Comparison of ENCODE assay signal across 8 cellular contexts in the genomic region with DNA sequence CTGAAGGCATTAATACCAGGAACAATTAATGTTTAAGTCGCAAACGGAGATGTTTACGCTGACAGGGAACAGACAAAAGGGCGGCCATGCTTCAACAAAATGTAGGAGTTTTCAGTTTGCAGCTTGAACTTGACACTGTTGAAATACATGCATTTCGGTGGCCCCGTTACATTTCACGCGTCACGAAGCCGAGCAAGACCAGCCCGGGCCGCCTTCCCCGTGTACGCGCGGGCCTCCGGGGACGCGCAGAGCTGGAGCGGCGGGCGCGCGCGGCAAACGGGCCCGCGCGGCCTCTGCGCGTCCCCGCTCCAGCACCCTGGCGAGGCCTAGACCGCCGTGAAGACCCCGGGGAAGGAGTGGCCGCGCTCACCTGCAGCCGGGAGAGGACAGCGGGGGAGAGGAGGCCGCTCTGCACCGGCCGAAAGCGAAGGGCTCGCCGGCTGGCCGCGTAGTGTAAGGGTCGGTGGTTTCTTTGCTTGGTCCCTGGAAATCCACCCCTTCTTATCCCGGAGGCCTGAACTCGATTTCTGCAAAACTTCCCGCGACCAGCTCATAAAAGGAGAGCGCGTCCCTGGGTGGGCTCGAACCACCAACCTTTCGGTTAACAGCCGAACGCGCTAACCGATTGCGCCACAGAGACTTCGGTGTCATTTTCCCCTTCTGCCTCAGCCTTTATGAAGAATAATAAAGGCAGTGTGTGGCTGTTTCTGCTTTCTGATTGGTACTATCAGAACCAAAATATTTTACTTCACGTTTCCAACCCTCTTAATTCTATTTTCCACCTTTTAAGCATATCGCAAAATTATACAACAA. TPM values are rescaled to one million over a fixed set of nuclear protein-coding genes. Genes with fewer than 3 reads are reported as not detected.
A peak's percentile ranks its signal among the peaks of the same experiment; 100 is the strongest.
DNase-seq lines count a peak whose midpoint lies in the region; ATAC-seq and TF ChIP-seq lines count a peak whose summit lies in the region.

No MANE protein-coding gene starts in this region.

- H3K27ac Mint-ChIP-seq in activated CD4-positive, alpha-beta T cell treated with anti-CD3 and anti-CD28 coated beads, Interleukin-2, amount 10 ng/mL, durations not matched to agents 24 days and 14 days = peak overlapping the region; percentile 92

- intact Hi-C loops in activated CD4-positive, alpha-beta T cell treated with anti-CD3 and anti-CD28 coated beads, Interleukin-2, amount 10 ng/mL, durations not matched to agents 24 days and 14 days (cut with micrococcal nuclease) = loop anchor here (1.0 to 2.0 kb wide), 9 partner anchors 18 to 760 kb away; partner anchors contain the start of genes BMI1 and DNAJC1

- peaks cover 2% of the 10 kb centered on the region for H3K36me3 Mint-ChIP-seq in activated CD4-positive, alpha-beta T cell treated with anti-CD3 and anti-CD28 coated beads, Interleukin-2, amount 10 ng/mL, durations not matched to agents 24 days and 14 days (ENCODE audit: low read depth)

- no peak for TF ChIP-seq CTCF in AG10803 (conservative IDR thresholded peaks at IDR 0.05; ENCODE audit: low read length)

- peaks cover 21% of the 10 kb centered on the region for H3K4me1 Mint-ChIP-seq in activated CD4-positive, alpha-beta T cell treated with anti-CD3 and anti-CD28 coated beads, Interleukin-2, amount 10 ng/mL, durations not matched to agents 24 days and 14 days

- peak overlapping the region; percentile 73 for H3K4me3 ChIP-seq in AG10803 (ENCODE audit: low read length)

- ATAC-seq in GM19043 (IDR thresholded peaks at IDR 0.05; ENCODE audit: low read depth, unreplicated experiment) = peak; percentile 62
- ATAC-seq in HG03354 (IDR thresholded peaks at IDR 0.05; ENCODE audit: poor library complexity, severe bottlenecking, unreplicated experiment) = peak; percentile 75
- ATAC-seq in left lobe of liver = peak; percentile 98

- DNase-seq in AG10803 (ENCODE audit: low read depth) = peak; percentile 92
- DNase-seq in NCI-H510A treated with DMSO at 0.1 percent for 48 hours (lab: John Stamatoyannopoulos, UW) = peak; percentile 81
- peak; percentile 96 for DNase-seq in activated CD4-positive, alpha-beta T cell treated with anti-CD3 and anti-CD28 coated beads, Interleukin-2, amount 10 ng/mL, durations not matched to agents 24 days and 14 days
- DNase-seq in dedifferentiated amniotic fluid mesenchymal stem cell (ENCODE audit: extremely low spot score) = peak; percentile 86
- DNase-seq in left lobe of liver (ENCODE audit: low spot score) = peak; percentile 86
- DNase-seq in stimulated activated CD4-positive, alpha-beta T cell treated with anti-CD3 and anti-CD28 coated beads, Interleukin-1b, Interleukin-23, amount 100 ng/mL, for 48 hours = peak; percentile 87

- H3K27me3 Mint-ChIP-seq in activated CD4-positive, alpha-beta T cell treated with anti-CD3 and anti-CD28 coated beads, Interleukin-2, amount 10 ng/mL, durations not matched to agents 24 days and 14 days = peaks cover 14% of the 10 kb centered on the region

- no peaks in the 10 kb centered on the region for H3K9me3 Mint-ChIP-seq in activated CD4-positive, alpha-beta T cell treated with anti-CD3 and anti-CD28 coated beads, Interleukin-2, amount 10 ng/mL, durations not matched to agents 24 days and 14 days

- H3K4me3 Mint-ChIP-seq in activated CD4-positive, alpha-beta T cell treated with anti-CD3 and anti-CD28 coated beads, Interleukin-2, amount 10 ng/mL, durations not matched to agents 24 days and 14 days = peak overlapping the region; percentile 84

RNA-seq across cellular contexts. Expression of gene EBLN1, which starts 11.3 kb away (rescaled TPM):
- not detected in 2 replicates for total RNA-seq in activated CD4-positive, alpha-beta T cell treated with anti-CD3 and anti-CD28 coated beads, Interleukin-2, amount 10 ng/mL, durations not matched to agents 24 days and 14 days
- total RNA-seq in left lobe of liver = not detected

Comparison
In these comparisons a context has a peak if more than half of its experiments do, and no peak if none do; other contexts are left out.
1. Peak in every context shown above with its lines: DNase-seq, ATAC-seq and H3K4me3 ChIP-seq.